9 cellular contexts compared by ENCODE assay signal in the genomic region with DNA sequence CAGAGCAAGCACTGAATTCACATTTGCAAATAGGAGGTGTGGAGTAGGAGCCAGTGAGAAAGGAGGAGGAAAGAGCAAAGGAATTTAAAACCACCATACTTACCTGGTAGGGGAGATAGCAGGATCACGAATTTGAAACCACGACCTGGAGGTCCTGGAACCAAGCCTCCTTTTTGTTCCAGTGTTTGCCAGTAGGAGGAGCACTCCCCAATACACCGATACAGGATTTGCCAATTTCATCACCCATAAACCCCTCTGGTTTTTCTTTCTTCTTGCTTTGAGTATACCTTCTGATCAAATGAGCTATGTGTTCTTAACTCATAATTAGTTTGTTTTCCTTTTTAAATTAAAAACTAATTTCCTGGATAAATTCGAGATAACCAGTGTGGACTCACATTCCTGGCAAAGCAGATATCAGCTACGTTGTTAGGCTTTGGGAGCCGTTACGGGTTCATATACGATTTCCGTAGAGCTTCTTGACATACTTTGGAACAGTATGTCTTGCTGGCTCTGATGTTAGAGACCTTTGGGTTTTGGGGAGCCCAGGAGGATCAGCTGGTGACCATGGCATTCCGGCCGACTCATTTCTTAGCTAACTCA. TPM values are rescaled to one million over a fixed set of nuclear protein-coding genes. Genes with fewer than 3 reads are reported as not detected.
DNase-seq lines count a peak whose midpoint lies in the region; ATAC-seq, FAIRE-seq and TF ChIP-seq lines count a peak whose summit lies in the region.
"Had no signal": no experiment of that assay in that cellular context is flagged by ENCODE, and none has a peak within 500 bp of the region (broad histone marks: within the 10 kb centered on the region; RNA-seq: fewer than 3 reads in every experiment).

No MANE protein-coding gene starts in this region.

- H3K36me3 ChIP-seq in GM23338 (ENCODE audit: insufficient read depth) (no peaks in the 10 kb centered on the region), hepatocyte (replicated peaks; ENCODE audit: insufficient read depth, low read depth) (no peaks in the 10 kb centered on the region), upper lobe of left lung (no peaks in the 10 kb centered on the region)

- H4K20me1 ChIP-seq in GM23338 (replicated peaks; ENCODE audit: insufficient read depth) (no peaks in the 10 kb centered on the region), hepatocyte (ENCODE audit: insufficient read depth, poor library complexity, severe bottlenecking) (no peaks in the 10 kb centered on the region)

- TF ChIP-seq POLR2A in upper lobe of left lung (IDR thresholded peaks at IDR 0.05) = no peak

- H3K27ac ChIP-seq in GM23338 (ENCODE audit: low read depth) (no peak overlapping the region), hepatocyte (no peak overlapping the region), upper lobe of left lung (no peak overlapping the region), coronary artery (no peak overlapping the region)

- no peak for TF ChIP-seq EP300 in upper lobe of left lung (IDR thresholded peaks at IDR 0.05)

- no peaks in the 10 kb centered on the region for H3K79me2 ChIP-seq in GM23338 (replicated peaks; ENCODE audit: insufficient read depth)
- H3K79me2 ChIP-seq in hepatocyte = no peaks in the 10 kb centered on the region

- in situ Hi-C loops in ACHN (cut with HindIII; ENCODE audit: low pct_ligation_motif_present, low pct_unique_long_range_greater_than_20kb, low sequenced_read_pairs) = no loop called here

- no peaks in the 10 kb centered on the region for H3K9me3 ChIP-seq in hepatocyte (ENCODE audit: low read depth)
- H3K9me3 ChIP-seq in upper lobe of left lung = no peaks in the 10 kb centered on the region

- H3F3A ChIP-seq in GM23338 (replicated peaks; ENCODE audit: low read depth) = no peaks in the 10 kb centered on the region

- TF ChIP-seq CTCF in GM23338 (conservative IDR thresholded peaks at IDR 0.05; ENCODE audit: low read depth in 2 of 2) (peak; percentile 71 to 72), hepatocyte (IDR thresholded peaks at IDR 0.05; ENCODE audit: poor library complexity) (peak; percentile 48), upper lobe of left lung (IDR thresholded peaks at IDR 0.05) (peak in 5 of 6 experiments; percentile 32 to 62 (median 50)), coronary artery (IDR thresholded peaks at IDR 0.05) (no peak)

- H3K4me3 Mint-ChIP-seq in GM23338 = no peak overlapping the region

- H2AFZ ChIP-seq in GM23338 = no peak overlapping the region
- no peak overlapping the region for H2AFZ ChIP-seq in hepatocyte

- H3K27ac Mint-ChIP-seq in GM23338 = no peak overlapping the region
- H3K27ac Mint-ChIP-seq: activated naive CD4-positive, alpha-beta T cell treated with anti-CD3 and anti-CD28 coated beads, Interleukin-2, amount 50 U/mL, for 72 hours had no signal

- no peaks in the 10 kb centered on the region for H3K4me1 ChIP-seq in GM23338 (ENCODE audit: insufficient read depth)
- H3K4me1 ChIP-seq in hepatocyte (ENCODE audit: insufficient read depth) = peaks cover 4% of the 10 kb centered on the region
- peaks cover 0 to 7% (median 3%) of the 10 kb centered on the region in 4 donors for H3K4me1 ChIP-seq in upper lobe of left lung

- no peaks in the 10 kb centered on the region for H3K27me3 Mint-ChIP-seq in GM23338 (ENCODE audit: insufficient read depth, low read depth, poor library complexity)

- H3K9me2 ChIP-seq in GM23338 (ENCODE audit: insufficient read depth) (peaks cover 3% of the 10 kb centered on the region; the same call in 1 of the 2 replicates), hepatocyte (replicated peaks; ENCODE audit: insufficient read depth) (no peaks in the 10 kb centered on the region)

- DNase-seq in ACHN (peak; percentile 37), GM23338 (ENCODE audit: low spot score) (peak; percentile 61), hepatocyte (ENCODE audit: low spot score) (no peak), upper lobe of left lung (no peak), coronary artery (ENCODE audit: low spot score) (no peak), NCI-H2171 (lab: John Stamatoyannopoulos, UW) (no peak), frontal cortex (ENCODE audit: low spot score in 2 of 2) (no peak)
- DNase-seq in activated CD4-positive, alpha-beta T cell treated with anti-CD3 and anti-CD28 coated beads, Interleukin-2, amount 50 U/mL, for 48 hours = peak; percentile 29 to 46

- no peak overlapping the region for H3K4me2 ChIP-seq in GM23338
- no peak overlapping the region for H3K4me2 ChIP-seq in hepatocyte

- no peaks in the 10 kb centered on the region for H3K9me3 Mint-ChIP-seq in GM23338

- H3K36me3 Mint-ChIP-seq in GM23338 (ENCODE audit: low read depth) = no peaks in the 10 kb centered on the region
- H3K36me3 Mint-ChIP-seq: activated naive CD4-positive, alpha-beta T cell treated with anti-CD3 and anti-CD28 coated beads, Interleukin-2, amount 50 U/mL, for 72 hours had no signal

- no peaks in the 10 kb centered on the region for H3K4me1 Mint-ChIP-seq in GM23338

- FAIRE-seq in frontal cortex (lab: Jason Lieb, UNC) = no peak

- H3K4me3 ChIP-seq in GM23338 (no peak overlapping the region), hepatocyte (no peak overlapping the region), upper lobe of left lung (no peak overlapping the region), coronary artery (no peak overlapping the region)

- H3K27me3 ChIP-seq in GM23338 (ENCODE audit: insufficient read depth) (no peaks in the 10 kb centered on the region), hepatocyte (no peaks in the 10 kb centered on the region), upper lobe of left lung (no peaks in the 10 kb centered on the region)

- ATAC-seq in GM23338 (peak; percentile 59), upper lobe of left lung (ENCODE audit: low FRiP score in 2 of 2) (no peak)

- WGBS in hepatocyte (ENCODE audit: low lambda C conversion rate, missing lambda C conversion rate) = 88% methylated on average over 11 of the region's 11 CpGs
- 75 to 79% methylated on average over 11 of the region's 11 CpGs for WGBS in upper lobe of left lung, 2 donors

TF ChIP-seq in GM23338, 12 proteins besides CTCF, POLR2A, EP300 and RAD21:
- TF ChIP-seq ZNF331 (CRISPR knock-in tag; IDR thresholded peaks at IDR 0.05; ENCODE audit: low read depth) = no peak
- no peak for TF ChIP-seq POLR2AphosphoS5 (IDR thresholded peaks at IDR 0.05; ENCODE audit: low read depth)
- TF ChIP-seq STAT1 (IDR thresholded peaks at IDR 0.05; ENCODE audit: unreplicated experiment) = no peak
- TF ChIP-seq, protein P1, sequence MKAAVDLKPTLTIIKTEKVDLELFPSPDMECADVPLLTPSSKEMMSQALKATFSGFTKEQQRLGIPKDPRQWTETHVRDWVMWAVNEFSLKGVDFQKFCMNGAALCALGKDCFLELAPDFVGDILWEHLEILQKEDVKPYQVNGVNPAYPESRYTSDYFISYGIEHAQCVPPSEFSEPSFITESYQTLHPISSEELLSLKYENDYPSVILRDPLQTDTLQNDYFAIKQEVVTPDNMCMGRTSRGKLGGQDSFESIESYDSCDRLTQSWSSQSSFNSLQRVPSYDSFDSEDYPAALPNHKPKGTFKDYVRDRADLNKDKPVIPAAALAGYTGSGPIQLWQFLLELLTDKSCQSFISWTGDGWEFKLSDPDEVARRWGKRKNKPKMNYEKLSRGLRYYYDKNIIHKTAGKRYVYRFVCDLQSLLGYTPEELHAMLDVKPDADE (IDR thresholded peaks at IDR 0.05) = no peak
TF ChIP-seq in GM23338: peak in this region for 0.

RNA-seq across cellular contexts. Expression of gene BCO1, which starts 22.7 kb away (rescaled TPM):
- 0.28 TPM in 1 of 2 replicates, not detected in the other for total RNA-seq in GM23338 (2014; rRNA removed; shearing (Covaris generic))
- polyA plus RNA-seq in GM23338 (2016; fragmentation: Nextera tagmentation; extraction: Ambion mirVana) (not detected in 2 replicates), hepatocyte (1.4 and 1.6 TPM in 2 replicates)
- total RNA-seq in hepatocyte (2.0 and 2.4 TPM in 2 replicates), upper lobe of left lung (under 1 TPM in 2 of 6 donors, not detected in 4; 0.17 to 0.92 TPM), frontal cortex (under 0.01 TPM)
- total RNA-seq: activated naive CD4-positive, alpha-beta T cell treated with anti-CD3 and anti-CD28 coated beads, Interleukin-2, amount 50 U/mL, for 72 hours had no signal

RNA-seq across cellular contexts. Expression of gene GAN, which starts 53.6 kb away (rescaled TPM):
- 28.5 and 29.4 TPM in 2 replicates for total RNA-seq in GM23338 (2014; rRNA removed; shearing (Covaris generic))
- polyA plus RNA-seq in GM23338 (2016; fragmentation: Nextera tagmentation; extraction: Ambion mirVana) = 7.5 and 8.1 TPM in 2 replicates
- total RNA-seq in hepatocyte = 10.9 TPM in 2 replicates
- 2.1 and 3.4 TPM in 2 replicates for polyA plus RNA-seq in hepatocyte
- total RNA-seq in upper lobe of left lung = 1 to 10 TPM; 3.3 to 8.4 (median 5.9) TPM
- total RNA-seq in frontal cortex = 22.8 TPM

Comparison
In these comparisons a context has a peak if more than half of its experiments do, and no peak if none do; other contexts are left out.
1. DNase-seq: peak in ACHN (single experiment), GM23338 (single experiment) and activated CD4-positive, alpha-beta T cell treated with anti-CD3 and anti-CD28 coated beads, Interleukin-2, amount 50 U/mL, for 48 hours (2 of 2); none in hepatocyte (single experiment), upper lobe of left lung (0 of 2), coronary artery (single experiment), NCI-H2171 (single experiment) and frontal cortex (0 of 2).